ENCODE assay signal across 19 cellular contexts in the genomic region with DNA sequence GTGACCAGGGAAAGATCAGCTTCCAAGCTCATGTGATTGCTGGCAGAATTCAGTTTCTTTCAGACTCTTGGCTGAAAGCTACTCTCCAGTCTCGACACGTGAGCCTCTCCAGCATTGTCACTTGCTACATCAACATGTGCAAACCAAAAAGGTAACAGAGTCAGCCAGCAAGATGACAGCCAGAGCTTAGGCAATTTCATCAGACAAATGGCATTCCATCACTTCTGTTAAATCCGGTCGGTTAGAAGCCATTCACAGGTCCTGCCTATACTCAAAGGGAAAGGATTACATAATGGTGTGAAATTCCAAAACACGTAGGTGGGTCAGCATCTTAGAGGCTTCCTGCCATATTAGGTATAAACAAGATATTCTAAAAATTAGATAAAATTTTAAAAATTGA.
DNase-seq lines count a peak whose midpoint lies in the region; ATAC-seq and TF ChIP-seq lines count a peak whose summit lies in the region.
"Had no signal": no experiment of that assay in that cellular context is flagged by ENCODE, and none has a peak within 500 bp of the region (broad histone marks: within the 10 kb centered on the region; RNA-seq: fewer than 3 reads in every experiment).

No MANE protein-coding gene starts in this region.

- TF ChIP-seq POLR2A in suprapubic skin (IDR thresholded peaks at IDR 0.05): no peak

- H4K5ac ChIP-seq in mesendoderm (ENCODE audit: low read length): no peak overlapping the region

- peak overlapping the region; percentile 31 for H3K4ac ChIP-seq in mesendoderm (ENCODE audit: low read depth, low read length)

- no peak overlapping the region for H3K4me3 ChIP-seq in endodermal cell (ENCODE audit: low read length)
- H3K4me3 ChIP-seq in mesendoderm (ENCODE audit: low read length): no peak overlapping the region
- H3K4me3 ChIP-seq in suprapubic skin: no peak overlapping the region
- H3K4me3 ChIP-seq in aorta (ENCODE audit: low read length in 2 of 2): no peak overlapping the region
- H3K4me3 ChIP-seq in brain microvascular endothelial cell (ENCODE audit: low read depth, low read length): no peak overlapping the region
- H3K4me3 ChIP-seq: A549; BLaER1 treated with 17β-estradiol and CSF1 and Interleukin-3, amounts not matched to agents 10 nM and 100 nM had no signal

- no peak for ATAC-seq in aorta (ENCODE audit: low FRiP score)
- ATAC-seq: A549; CD8-positive, alpha-beta T cell had no signal

- H3K9me3 Mint-ChIP-seq in endodermal cell: peaks cover 6% of the 10 kb centered on the region
- H3K9me3 Mint-ChIP-seq: CD8-positive, alpha-beta T cell had no signal

- intact Hi-C loops in aorta (cut with DNase I): no loop called here

- H3K4me1 Mint-ChIP-seq in endodermal cell: peaks cover 5% of the 10 kb centered on the region
- H3K4me1 Mint-ChIP-seq: B cell had no signal

- H3K56ac ChIP-seq in mesendoderm (ENCODE audit: low read length): no peak overlapping the region

- no peak for TF ChIP-seq CTCF in endodermal cell (conservative IDR thresholded peaks at IDR 0.05)
- TF ChIP-seq CTCF in suprapubic skin (IDR thresholded peaks at IDR 0.05): no peak
- TF ChIP-seq CTCF in brain microvascular endothelial cell (IDR thresholded peaks at IDR 0.05; ENCODE audit: low read depth, low read length, missing control alignments): no peak

- no peaks in the 10 kb centered on the region for H3K79me2 ChIP-seq in mesendoderm (ENCODE audit: control insufficient read depth, insufficient read depth, low read length)

- H3K27me3 ChIP-seq in endodermal cell (ENCODE audit: control insufficient read depth, insufficient read depth, low read length, poor library complexity, severe bottlenecking) (no peaks in the 10 kb centered on the region), mesendoderm (ENCODE audit: insufficient read depth, low read length, poor library complexity) (no peaks in the 10 kb centered on the region), suprapubic skin (no peaks in the 10 kb centered on the region), aorta (ENCODE audit: control insufficient read depth in 1 of 2, insufficient read depth in 2 of 2, low read length in 1 of 2) (no peaks in the 10 kb centered on the region), brain microvascular endothelial cell (replicated peaks) (no peaks in the 10 kb centered on the region)
- H3K27me3 ChIP-seq: BLaER1 treated with 17β-estradiol and CSF1 and Interleukin-3, amounts not matched to agents 10 nM and 100 nM had no signal

- H2BK120ac ChIP-seq in mesendoderm (ENCODE audit: low read depth, low read length): no peak overlapping the region

- H3K9me3 ChIP-seq in endodermal cell (ENCODE audit: control insufficient read depth, low read length): peaks cover 36% of the 10 kb centered on the region
- no peaks in the 10 kb centered on the region for H3K9me3 ChIP-seq in suprapubic skin
- peaks cover 2% of the 10 kb centered on the region for H3K9me3 ChIP-seq in aorta (ENCODE audit: control insufficient read depth, low read length)
- H3K9me3 ChIP-seq: A549; BLaER1 treated with 17β-estradiol and CSF1 and Interleukin-3, amounts not matched to agents 10 nM and 100 nM; Caco-2 had no signal

- DNase-seq in NCI-H460 (ENCODE audit: extremely low read depth, low read depth) (peak; percentile 42), SW480 (ENCODE audit: low spot score) (peak; percentile 3), endodermal cell (peak; percentile 74), mesendoderm (peak; percentile 94), suprapubic skin (ENCODE audit: low spot score in 2 of 2) (no peak), aorta (no peak), brain microvascular endothelial cell (no peak)
- DNase-seq: AML-193; Caco-2; Calu3; CD4-positive, alpha-beta T cell; CD8-positive, alpha-beta T cell; DMS79 treated with DMSO at 0.1 percent for 48 hours; GF-D8 had no signal

- H3K27ac ChIP-seq in endodermal cell (ENCODE audit: low read depth, low read length): no peak overlapping the region
- no peak overlapping the region for H3K27ac ChIP-seq in mesendoderm (ENCODE audit: low read depth, low read length)
- no peak overlapping the region for H3K27ac ChIP-seq in suprapubic skin
- no peak overlapping the region for H3K27ac ChIP-seq in aorta (ENCODE audit: low read depth in 1 of 2, low read length in 2 of 2)
- no peak overlapping the region for H3K27ac ChIP-seq in brain microvascular endothelial cell
- H3K27ac ChIP-seq: 22Rv1; A549; BLaER1 treated with 17β-estradiol and CSF1 and Interleukin-3, amounts not matched to agents 10 nM and 100 nM; C4-2B had no signal

- no peak overlapping the region for H2BK5ac ChIP-seq in mesendoderm (ENCODE audit: low read length)

- no peaks in the 10 kb centered on the region for H3K79me1 ChIP-seq in mesendoderm (ENCODE audit: low read length)

- no peak overlapping the region for H4K8ac ChIP-seq in mesendoderm (ENCODE audit: low read depth, low read length)

- H3K4me1 ChIP-seq in endodermal cell (ENCODE audit: control insufficient read depth, insufficient read depth, low read length) (no peaks in the 10 kb centered on the region), mesendoderm (ENCODE audit: control insufficient read depth, low read depth, low read length) (peaks cover 3% of the 10 kb centered on the region), suprapubic skin (no peaks in the 10 kb centered on the region), aorta (ENCODE audit: control insufficient read depth in 1 of 2, insufficient read depth in 2 of 2, low read length in 2 of 2) (no peaks in the 10 kb centered on the region)
- H3K4me1 ChIP-seq: A549; BLaER1 treated with 17β-estradiol and CSF1 and Interleukin-3, amounts not matched to agents 10 nM and 100 nM; Caco-2 had no signal

- no peaks in the 10 kb centered on the region for H3K36me3 Mint-ChIP-seq in endodermal cell (ENCODE audit: low read depth)
- H3K36me3 Mint-ChIP-seq: CD8-positive, alpha-beta T cell had no signal

- H3K23ac ChIP-seq in mesendoderm (ENCODE audit: low read length): no peak overlapping the region

- H3K9ac ChIP-seq in endodermal cell (ENCODE audit: extremely low read depth, low read length, poor library complexity, severe bottlenecking) (no peak overlapping the region), mesendoderm (ENCODE audit: low read length) (no peak overlapping the region)
- H3K9ac ChIP-seq: BLaER1 treated with 17β-estradiol and CSF1 and Interleukin-3, amounts not matched to agents 10 nM and 100 nM had no signal

- H2AK5ac ChIP-seq in mesendoderm (ENCODE audit: low read length): no peak overlapping the region

- H2BK15ac ChIP-seq in mesendoderm (replicated peaks; ENCODE audit: low read depth): no peak overlapping the region

- no peak overlapping the region for H3K4me3 Mint-ChIP-seq in endodermal cell
- H3K4me3 Mint-ChIP-seq: B cell; CD4-positive, alpha-beta T cell; CD8-positive, alpha-beta T cell had no signal

- no peak overlapping the region for H3K4me2 ChIP-seq in mesendoderm (ENCODE audit: low read length)
- H3K4me2 ChIP-seq: A549; BLaER1 treated with 17β-estradiol and CSF1 and Interleukin-3, amounts not matched to agents 10 nM and 100 nM had no signal

- no peak overlapping the region for H3K27ac Mint-ChIP-seq in endodermal cell
- H3K27ac Mint-ChIP-seq: B cell; CD4-positive, alpha-beta T cell; CD8-positive, alpha-beta T cell had no signal

- no peak for TF ChIP-seq EP300 in suprapubic skin (IDR thresholded peaks at IDR 0.05)

- H3K18ac ChIP-seq in mesendoderm (ENCODE audit: low read length): no peak overlapping the region

- peaks cover 4% of the 10 kb centered on the region for H3K27me3 Mint-ChIP-seq in endodermal cell (ENCODE audit: insufficient read depth)
- H3K27me3 Mint-ChIP-seq: B cell; CD4-positive, alpha-beta T cell had no signal

- in situ Hi-C loops in brain microvascular endothelial cell (cut with HindIII; ENCODE audit: low pct_ligation_motif_present, low sequenced_read_pairs): no loop called here

- 67 to 82% methylated on average over 2 to 5 of the region's 5 CpGs for WGBS in endodermal cell (ENCODE audit: insufficient coverage in 1 of 2, insufficient read length in 1 of 2), 2 experiments
- no CpG with 5 or more reads among the region's 5 CpGs for WGBS in mesendoderm (ENCODE audit: extremely low coverage, insufficient coverage, low lambda C conversion rate)
- 83% methylated on average over 5 of the region's 5 CpGs for WGBS in suprapubic skin
- WGBS in aorta, 2 donors: 34 to 45% methylated on average over 5 of the region's 5 CpGs

- H3K36me3 ChIP-seq in endodermal cell (ENCODE audit: control insufficient read depth, insufficient read depth, low read length): no peaks in the 10 kb centered on the region
- no peaks in the 10 kb centered on the region for H3K36me3 ChIP-seq in mesendoderm (ENCODE audit: control insufficient read depth, insufficient read depth, low read length)
- no peaks in the 10 kb centered on the region for H3K36me3 ChIP-seq in suprapubic skin
- no peaks in the 10 kb centered on the region for H3K36me3 ChIP-seq in aorta (ENCODE audit: control insufficient read depth in 1 of 2, insufficient read depth in 2 of 2, low read length in 1 of 2)
- H3K36me3 ChIP-seq in brain microvascular endothelial cell (replicated peaks): no peaks in the 10 kb centered on the region
- H3K36me3 ChIP-seq: BLaER1 treated with 17β-estradiol and CSF1 and Interleukin-3, amounts not matched to agents 10 nM and 100 nM had no signal

Comparison
In these comparisons a context has a peak if more than half of its experiments do, and no peak if none do; other contexts are left out.
1. DNase-seq: peak in NCI-H460 (single experiment), SW480 (single experiment), endodermal cell (single experiment) and mesendoderm (single experiment); none in suprapubic skin (0 of 2), aorta (0 of 2) and brain microvascular endothelial cell (single experiment).